Comparison of ENCODE assay signal across 13 cellular contexts in genomic region chr5:1466631-1467265, GRCh38. TPM values are rescaled to one million over a fixed set of nuclear protein-coding genes. Genes with fewer than 3 reads are reported as not detected.
"Had no signal": no experiment of that assay in that cellular context is flagged by ENCODE, and none has a peak within 500 bp of the region (broad histone marks: within the 10 kb centered on the region; RNA-seq: fewer than 3 reads in every experiment).

No MANE protein-coding gene starts in this region.

- DNase-seq: activated CD4-positive, alpha-beta T cell treated with anti-CD3 and anti-CD28 coated beads for 48 hours; activated naive CD8-positive, alpha-beta T cell treated with anti-CD3 and anti-CD28 coated beads for 36 hours; esophagus squamous epithelium; foreskin fibroblast; nephron progenitor cell had no signal

- FAIRE-seq: bronchial epithelial cell, islet of Langerhans had no signal

- H3K27ac ChIP-seq: esophagus squamous epithelium, ovary, vagina had no signal

- ATAC-seq: T-cell had no signal

- H3K27me3 ChIP-seq: esophagus squamous epithelium, ovary, vagina had no signal

- H3K4me3 ChIP-seq: esophagus squamous epithelium, ovary, vagina had no signal

- H3K9me3 ChIP-seq: esophagus squamous epithelium, ovary, vagina had no signal

- H3K36me3 ChIP-seq: ovary had no signal

- H3K4me1 ChIP-seq: esophagus squamous epithelium, vagina had no signal

RNA-seq across cellular contexts. Expression of gene SLC6A3, which starts 21.5 kb away (rescaled TPM):
- total RNA-seq: activated naive CD8-positive, alpha-beta T cell treated with anti-CD3 and anti-CD28 coated beads for 36 hours; bronchial epithelial cell; liver; mesenteric fat pad; skeletal muscle tissue had no signal
- polyA plus RNA-seq: liver had no signal
